ENCODE assay signal across 8 cellular contexts in the genomic region with DNA sequence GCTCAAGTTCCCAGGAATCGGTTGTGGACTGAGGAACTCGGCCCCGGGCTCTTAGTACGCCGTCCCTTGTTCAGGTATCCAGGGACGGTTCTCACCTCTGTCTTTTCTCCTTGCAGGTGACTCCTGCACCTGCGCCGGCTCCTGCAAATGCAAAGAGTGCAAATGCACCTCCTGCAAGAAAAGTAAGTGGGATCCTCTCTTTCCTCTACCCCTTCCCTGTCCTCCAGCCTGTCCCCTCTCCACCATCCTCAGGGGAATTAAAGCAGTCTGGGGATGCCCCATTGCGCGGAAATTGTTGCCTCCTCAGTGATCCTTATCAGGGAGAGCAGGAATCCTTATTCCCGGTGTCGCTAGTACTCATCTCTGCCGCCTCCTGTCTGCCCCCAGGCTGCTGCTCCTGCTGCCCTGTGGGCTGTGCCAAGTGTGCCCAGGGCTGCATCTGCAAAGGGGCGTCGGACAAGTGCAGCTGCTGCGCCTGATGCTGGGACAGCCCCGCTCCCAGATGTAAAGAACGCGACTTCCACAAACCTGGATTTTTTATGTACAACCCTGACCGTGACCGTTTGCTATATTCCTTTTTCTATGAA. TPM values are rescaled to one million over a fixed set of nuclear protein-coding genes. Genes with fewer than 3 reads are reported as not detected.
DNase-seq lines count a peak whose midpoint lies in the region; ATAC-seq and TF ChIP-seq lines count a peak whose summit lies in the region.

No MANE protein-coding gene starts in this region.

- DNase-seq in AG10803 (ENCODE audit: low read depth) (no peak), kidney tubule cell (ENCODE audit: low spot score) (peak; percentile 16), superior temporal gyrus (ENCODE audit: extremely low spot score) (peak; percentile 47), glomerular visceral epithelial cell (ENCODE audit: extremely low spot score) (no peak)

- peak overlapping the region; percentile 89 for H3K4me3 ChIP-seq in AG10803 (ENCODE audit: low read length)

- peak; percentile 1 for ATAC-seq in HG03097 (IDR thresholded peaks at IDR 0.05; ENCODE audit: low FRiP score, unreplicated experiment)
- ATAC-seq in HG03432 (IDR thresholded peaks at IDR 0.05; ENCODE audit: unreplicated experiment) = no peak
- no peak for ATAC-seq in GM19467 (IDR thresholded peaks at IDR 0.05; ENCODE audit: unreplicated experiment)

- peak overlapping the region; percentile 81 for H3K27ac ChIP-seq in adipose tissue (ENCODE audit: low read depth, low read length)

- WGBS in adipose tissue, 3 donors = 0 to 1% (median 1%) methylated on average over 21 of the region's 21 CpGs

- no peak for TF ChIP-seq CTCF in AG10803 (conservative IDR thresholded peaks at IDR 0.05; ENCODE audit: low read length)

RNA-seq across cellular contexts. Expression of gene MT2A, which starts 0.6 kb away (rescaled TPM):
- 1,000 to 10,000 TPM in 2 of 3 donors, 100 to 1,000 TPM in 1; 558 to 7,150 (median 3,647) TPM for polyA plus RNA-seq in adipose tissue

RNA-seq across cellular contexts. Expression of gene MT1E, which starts 16.6 kb away (rescaled TPM):
- polyA plus RNA-seq in adipose tissue = 1,000 to 10,000 TPM in 2 of 3 donors, 100 to 1,000 TPM in 1; 256 to 2,506 (median 1,432) TPM

RNA-seq across cellular contexts. Expression of gene MT3, which starts 19.6 kb away (rescaled TPM):
- polyA plus RNA-seq in adipose tissue = 1 to 10 TPM in 2 of 3 donors, under 1 TPM in 1; 0.91 to 2.7 (median 1.8) TPM

RNA-seq across cellular contexts. Expression of gene MT1M, which starts 23.5 kb away (rescaled TPM):
- polyA plus RNA-seq in adipose tissue = 1,000 to 10,000 TPM in 1 of 3 donors, 100 to 1,000 TPM in 2; 108 to 1,265 (median 551) TPM

RNA-seq across cellular contexts. Expression of gene MT1A, which starts 29.5 kb away (rescaled TPM):
- polyA plus RNA-seq in adipose tissue = 1,000 to 10,000 TPM in 2 of 3 donors, 100 to 1,000 TPM in 1; 259 to 2,112 (median 1,254) TPM

Comparison
In these comparisons a context has a peak if more than half of its experiments do, and no peak if none do; other contexts are left out.
1. DNase-seq: peak in kidney tubule cell (single experiment) and superior temporal gyrus (single experiment); none in AG10803 (single experiment) and glomerular visceral epithelial cell (single experiment).